ENCODE assay signal across 2 cellular contexts in the genomic region with DNA sequence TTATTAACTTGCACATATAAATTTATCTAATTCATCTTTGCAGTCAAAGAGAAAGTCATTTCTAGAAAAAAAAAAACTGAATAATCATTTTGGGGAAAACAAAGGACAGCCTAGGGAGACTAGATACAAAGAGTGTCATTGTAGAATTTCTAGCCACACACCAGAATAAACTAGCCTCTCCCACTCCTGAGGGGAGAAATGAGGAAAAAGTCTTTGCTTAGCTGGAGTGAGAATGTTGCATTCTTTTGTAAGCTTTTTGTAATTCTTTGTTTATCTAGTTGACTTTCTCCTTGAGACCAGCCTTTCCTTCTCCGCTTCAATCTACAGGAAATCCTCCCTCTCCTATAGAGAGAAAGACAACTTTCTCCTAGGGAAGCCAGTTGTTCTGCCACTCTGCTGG.
TF ChIP-seq lines count a peak whose summit lies in the region.

No MANE protein-coding gene starts in this region.

TF ChIP-seq in SK-N-SH treated with all-trans-retinoic acid at 6 μM for 48 hours, 23 proteins besides CTCF, POLR2A, EP300 and RAD21:
- TF ChIP-seq OSR1 (CRISPR knock-in tag; IDR thresholded peaks at IDR 0.05) (no peak), PPARA (CRISPR knock-in tag; IDR thresholded peaks at IDR 0.05; ENCODE audit: borderline replicate concordance) (no peak), ZNF565 (CRISPR knock-in tag; conservative IDR thresholded peaks at IDR 0.05; ENCODE audit: low read depth) (no peak), PATZ1 (CRISPR knock-in tag; IDR thresholded peaks at IDR 0.05; ENCODE audit: borderline replicate concordance) (no peak), BACH2 (CRISPR knock-in tag; IDR thresholded peaks at IDR 0.05; ENCODE audit: borderline replicate concordance) (no peak), GLIS3 (CRISPR knock-in tag; IDR thresholded peaks at IDR 0.05) (no peak), ZNF8 (CRISPR knock-in tag; IDR thresholded peaks at IDR 0.05) (no peak), ARNTL (CRISPR knock-in tag; IDR thresholded peaks at IDR 0.05; ENCODE audit: borderline replicate concordance, low read depth) (no peak), CSDC2 (CRISPR knock-in tag; IDR thresholded peaks at IDR 0.05) (no peak)

TF ChIP-seq in SK-N-SH, 30 proteins besides CTCF, POLR2A, EP300 and RAD21:
- no peak for TF ChIP-seq PBX3 (IDR thresholded peaks at IDR 0.05)
- TF ChIP-seq NRF1 (IDR thresholded peaks at IDR 0.05; ENCODE audit: low read depth, low read length) = no peak
- TF ChIP-seq EZH2phosphoT487 (IDR thresholded peaks at IDR 0.05; ENCODE audit: borderline replicate concordance, low read depth) = no peak
- TF ChIP-seq MXI1 (IDR thresholded peaks at IDR 0.05; ENCODE audit: low read depth, low read length) = no peak
- no peak for TF ChIP-seq ELF1 (IDR thresholded peaks at IDR 0.05)
- no peak for TF ChIP-seq JUND (IDR thresholded peaks at IDR 0.05)
- TF ChIP-seq IRF3 (IDR thresholded peaks at IDR 0.05; ENCODE audit: low read depth, low read length) = no peak
- no peak for TF ChIP-seq USF2 (IDR thresholded peaks at IDR 0.05; ENCODE audit: borderline replicate concordance, low read depth, low read length)
- no peak for TF ChIP-seq TAF1 (IDR thresholded peaks at IDR 0.05; ENCODE audit: borderline replicate concordance, low read depth, low read length)
- TF ChIP-seq RCOR1 (IDR thresholded peaks at IDR 0.05; ENCODE audit: low read length) = no peak
- TF ChIP-seq ZBTB33 (IDR thresholded peaks at IDR 0.05; ENCODE audit: borderline replicate concordance, low read depth) = no peak
- no peak for TF ChIP-seq FOXJ3 (CRISPR knock-in tag; IDR thresholded peaks at IDR 0.05)
- no peak for TF ChIP-seq CHD2 (IDR thresholded peaks at IDR 0.05; ENCODE audit: low read length, partially characterized antibody)
- no peak for TF ChIP-seq GATA2 (CRISPR knock-in tag; IDR thresholded peaks at IDR 0.05)
- no peak for TF ChIP-seq GABPA (IDR thresholded peaks at IDR 0.05; ENCODE audit: low read depth)
- no peak for TF ChIP-seq MEF2A (IDR thresholded peaks at IDR 0.05; ENCODE audit: borderline replicate concordance, low read depth)
- no peak for TF ChIP-seq RXRA (IDR thresholded peaks at IDR 0.05; ENCODE audit: borderline replicate concordance, low read depth)
- no peak for TF ChIP-seq MAX (IDR thresholded peaks at IDR 0.05; ENCODE audit: low read depth)
- no peak for TF ChIP-seq RFX5 (IDR thresholded peaks at IDR 0.05; ENCODE audit: low read length)
- no peak for TF ChIP-seq NFIC (IDR thresholded peaks at IDR 0.05; ENCODE audit: borderline replicate concordance)
